21 cellular contexts compared by ENCODE assay signal in the genomic region with DNA sequence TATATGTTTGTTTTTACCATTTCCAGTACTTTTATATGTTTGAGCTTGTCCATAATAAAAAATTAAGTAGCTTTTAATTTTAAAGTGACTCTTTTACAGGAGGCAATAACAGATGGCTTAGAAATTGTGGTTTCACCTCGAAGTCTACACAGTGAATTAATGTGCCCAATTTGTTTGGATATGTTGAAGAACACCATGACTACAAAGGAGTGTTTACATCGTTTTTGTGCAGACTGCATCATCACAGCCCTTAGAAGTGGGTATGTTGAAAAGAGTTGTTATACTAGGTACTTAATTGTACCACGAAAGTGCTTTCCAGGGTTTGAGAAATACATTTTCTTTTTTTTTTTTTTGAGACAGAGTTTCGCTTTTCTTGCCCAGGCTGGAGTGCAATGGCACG. TPM values are rescaled to one million over a fixed set of nuclear protein-coding genes. Genes with fewer than 3 reads are reported as not detected.
A peak's percentile ranks its signal among the peaks of the same experiment; 100 is the strongest.
DNase-seq lines count a peak whose midpoint lies in the region; ATAC-seq and TF ChIP-seq lines count a peak whose summit lies in the region.
"Had no signal": no experiment of that assay in that cellular context is flagged by ENCODE, and none has a peak within 500 bp of the region (broad histone marks: within the 10 kb centered on the region; RNA-seq: fewer than 3 reads in every experiment).

No MANE protein-coding gene starts in this region.

- H3K9me3 Mint-ChIP-seq in CD8-positive, alpha-beta T cell, result no peaks in the 10 kb centered on the region
- H3K9me3 Mint-ChIP-seq in progenitor cell of endocrine pancreas (ENCODE audit: low read depth), result no peaks in the 10 kb centered on the region
- H3K9me3 Mint-ChIP-seq: CD8-positive, alpha-beta memory T cell; H9; IgD-negative memory B cell had no signal

- no peaks in the 10 kb centered on the region for H3K4me1 ChIP-seq in CD8-positive, alpha-beta T cell (ENCODE audit: insufficient read depth, low read length)
- H3K4me1 ChIP-seq in Peyer's patch, result no peaks in the 10 kb centered on the region
- H3K4me1 ChIP-seq: BLaER1 treated with 17β-estradiol and CSF1 and Interleukin-3, amounts not matched to agents 10 nM and 100 nM had no signal

- no peak for TF ChIP-seq CTCF in CD8-positive, alpha-beta T cell (IDR thresholded peaks at IDR 0.05)
- TF ChIP-seq CTCF in Peyer's patch (IDR thresholded peaks at IDR 0.05) (no peak), progenitor cell of endocrine pancreas (IDR thresholded peaks at IDR 0.05; ENCODE audit: unreplicated experiment) (no peak)

- H3K27me3 ChIP-seq in CD8-positive, alpha-beta T cell (ENCODE audit: insufficient read depth, low read length), result no peaks in the 10 kb centered on the region
- H3K27me3 ChIP-seq in Peyer's patch, result no peaks in the 10 kb centered on the region
- H3K27me3 ChIP-seq: BLaER1 treated with 17β-estradiol and CSF1 and Interleukin-3, amounts not matched to agents 10 nM and 100 nM had no signal

- intact Hi-C loops in CD8-positive, alpha-beta T cell (cut with DNase I, micrococcal nuclease), result no loop called here

- H3K27me3 Mint-ChIP-seq in CD8-positive, alpha-beta T cell (ENCODE audit: low read depth), result no peaks in the 10 kb centered on the region
- H3K27me3 Mint-ChIP-seq in progenitor cell of endocrine pancreas, result no peaks in the 10 kb centered on the region
- H3K27me3 Mint-ChIP-seq: CD8-positive, alpha-beta memory T cell; IgD-negative memory B cell; T-helper 17 cell had no signal

- no peak overlapping the region for H3K4me3 Mint-ChIP-seq in CD8-positive, alpha-beta T cell
- H3K4me3 Mint-ChIP-seq in progenitor cell of endocrine pancreas (ENCODE audit: low read depth), result no peak overlapping the region
- H3K4me3 Mint-ChIP-seq: CD8-positive, alpha-beta memory T cell; H9; IgD-negative memory B cell; T-helper 17 cell had no signal

- ATAC-seq in CD8-positive, alpha-beta T cell, result peak; percentile 36
- ATAC-seq: Panc1, Right ventricle myocardium inferior, T-helper 17 cell had no signal

- H3K36me3 ChIP-seq in CD8-positive, alpha-beta T cell (ENCODE audit: insufficient read depth, low read length), result peaks cover 10% of the 10 kb centered on the region
- peaks cover 0 to 44% (median 0%) of the 10 kb centered on the region in 3 donors for H3K36me3 ChIP-seq in Peyer's patch

- no peak overlapping the region for H3K27ac Mint-ChIP-seq in CD8-positive, alpha-beta T cell
- no peak overlapping the region for H3K27ac Mint-ChIP-seq in progenitor cell of endocrine pancreas
- H3K27ac Mint-ChIP-seq: IgD-negative memory B cell, T-helper 17 cell had no signal

- TF ChIP-seq POLR2A in Peyer's patch (IDR thresholded peaks at IDR 0.05), result no peak

- no peak overlapping the region for H3K27ac ChIP-seq in CD8-positive, alpha-beta T cell (ENCODE audit: low read depth, low read length)
- no peak overlapping the region for H3K27ac ChIP-seq in Peyer's patch
- H3K27ac ChIP-seq: BLaER1 treated with 17β-estradiol and CSF1 and Interleukin-3, amounts not matched to agents 10 nM and 100 nM; HL-60 had no signal

- H3K36me3 Mint-ChIP-seq in CD8-positive, alpha-beta T cell, result peaks cover 80% of the 10 kb centered on the region
- peaks cover 40% of the 10 kb centered on the region for H3K36me3 Mint-ChIP-seq in progenitor cell of endocrine pancreas (ENCODE audit: insufficient read depth)

- CTCF ChIA-PET in CD8-positive, alpha-beta T cell (lab: Charles Lee), result interaction anchor here (0.9 to 1.4 kb wide), 2 partner anchors 66 to 79 kb away, joined by 3 read pairs; no protein-coding TSS in a partner anchor

- H3K9me3 ChIP-seq in CD8-positive, alpha-beta T cell (ENCODE audit: low read length), result no peaks in the 10 kb centered on the region
- no peaks in the 10 kb centered on the region for H3K9me3 ChIP-seq in Peyer's patch
- H3K9me3 ChIP-seq: BLaER1 treated with 17β-estradiol and CSF1 and Interleukin-3, amounts not matched to agents 10 nM and 100 nM had no signal

- H3K4me1 Mint-ChIP-seq in CD8-positive, alpha-beta T cell (ENCODE audit: low read depth), result peaks cover 1% of the 10 kb centered on the region
- peaks cover under 1% of the 10 kb centered on the region for H3K4me1 Mint-ChIP-seq in progenitor cell of endocrine pancreas (ENCODE audit: low read depth)

- no peak for DNase-seq in CD8-positive, alpha-beta T cell
- DNase-seq in DMS153 treated with DMSO at 0.1 percent for 48 hours (lab: John Stamatoyannopoulos, UW; ENCODE audit: unreplicated experiment) (peak; percentile 63), NCI-H1105 treated with DMSO at 0.1 percent for 48 hours (lab: John Stamatoyannopoulos, UW) (peak; percentile 70), astrocyte of the hippocampus (ENCODE audit: low read depth, low spot score) (peak; percentile 2), Peyer's patch (no peak), progenitor cell of endocrine pancreas (ENCODE audit: low spot score, unreplicated experiment) (no peak), RPMI8226 (no peak)
- DNase-seq: CD8-positive, alpha-beta memory T cell; GF-D8; H9; Karpas-422; MM.1S; NCI-H1092; NCI-H187 treated with DMSO at 0.1 percent for 48 hours; NCI-H510A; T-helper 17 cell had no signal

- POLR2A ChIA-PET in CD8-positive, alpha-beta T cell (lab: Charles Lee), result no interaction called here

- no peak overlapping the region for H3K4me3 ChIP-seq in CD8-positive, alpha-beta T cell (ENCODE audit: low read depth, low read length)
- no peak overlapping the region for H3K4me3 ChIP-seq in Peyer's patch
- H3K4me3 ChIP-seq: BLaER1 treated with 17β-estradiol and CSF1 and Interleukin-3, amounts not matched to agents 10 nM and 100 nM had no signal

RNA-seq across cellular contexts. Expression of gene RNF2, which starts 46.1 kb away (rescaled TPM):
- 10 to 100 TPM; 13.3 to 13.6 TPM for total RNA-seq in CD8-positive, alpha-beta T cell
- total RNA-seq in Peyer's patch (10 to 100 TPM in 2 of 4 donors, 1 to 10 TPM in 2; 5.1 to 14.0 (median 10.6) TPM), progenitor cell of endocrine pancreas (35.1 and 37.5 TPM in 2 replicates)

Comparison
In these comparisons a context has a peak if more than half of its experiments do, and no peak if none do; other contexts are left out.
1. DNase-seq: peak in DMS153 treated with DMSO at 0.1 percent for 48 hours (single experiment), NCI-H1105 treated with DMSO at 0.1 percent for 48 hours (single experiment) and astrocyte of the hippocampus (single experiment); none in CD8-positive, alpha-beta T cell (0 of 7), Peyer's patch (0 of 3), progenitor cell of endocrine pancreas (single experiment) and RPMI8226 (single experiment).